Comparison of ENCODE assay signal across 17 cellular contexts in genomic region chr9:84151236-84151635, GRCh38.
DNase-seq lines count a peak whose midpoint lies in the region; ATAC-seq, FAIRE-seq and TF ChIP-seq lines count a peak whose summit lies in the region.
"Had no signal": no experiment of that assay in that cellular context is flagged by ENCODE, and none has a peak within 500 bp of the region (broad histone marks: within the 10 kb centered on the region; RNA-seq: fewer than 3 reads in every experiment).

No MANE protein-coding gene starts in this region.

- H3K9me3 Mint-ChIP-seq in GM23338 (no peaks in the 10 kb centered on the region), endodermal cell (no peaks in the 10 kb centered on the region), neural progenitor cell (no peaks in the 10 kb centered on the region), Caco-2 (ENCODE audit: unreplicated experiment) (no peaks in the 10 kb centered on the region)
- H3K9me3 Mint-ChIP-seq: CD4-positive, alpha-beta T cell had no signal

- WGBS in endodermal cell (ENCODE audit: insufficient coverage in 1 of 2, insufficient read length in 1 of 2), 2 experiments, result 30 to 39% methylated on average over 5 of the region's 5 CpGs
- 76% methylated on average over 5 of the region's 5 CpGs for WGBS in HepG2 (ENCODE audit: low lambda C conversion rate)

- POLR2A ChIA-PET in Caco-2 (lab: Charles Lee) (no interaction called here), A673 (lab: Charles Lee; ENCODE audit: low non-redundant PET) (no interaction called here), HepG2 (lab: Yijun Ruan, JAX) (no interaction called here)

- no peak for FAIRE-seq in HepG2 (lab: Jason Lieb, UNC)
- FAIRE-seq: G401.6, GM12891, H54, K562 had no signal

- H3K36me3 Mint-ChIP-seq in GM23338 (ENCODE audit: low read depth), result no peaks in the 10 kb centered on the region
- no peaks in the 10 kb centered on the region for H3K36me3 Mint-ChIP-seq in endodermal cell (ENCODE audit: low read depth)
- no peaks in the 10 kb centered on the region for H3K36me3 Mint-ChIP-seq in neural progenitor cell
- H3K36me3 Mint-ChIP-seq in Caco-2 (ENCODE audit: insufficient read depth, unreplicated experiment), result no peaks in the 10 kb centered on the region

- no peak overlapping the region for H3K4me3 Mint-ChIP-seq in GM23338
- no peak overlapping the region for H3K4me3 Mint-ChIP-seq in endodermal cell
- H3K4me3 Mint-ChIP-seq in neural progenitor cell, result no peak overlapping the region
- no peak overlapping the region for H3K4me3 Mint-ChIP-seq in Caco-2 (ENCODE audit: unreplicated experiment)
- H3K4me3 Mint-ChIP-seq: B cell; CD4-positive, alpha-beta T cell had no signal

- no peak for TF ChIP-seq CTCF in GM23338 (conservative IDR thresholded peaks at IDR 0.05; ENCODE audit: low read depth in 2 of 2)
- no peak for TF ChIP-seq CTCF in endodermal cell (conservative IDR thresholded peaks at IDR 0.05)
- TF ChIP-seq CTCF in neural progenitor cell (IDR thresholded peaks at IDR 0.05), result no peak
- no peak for TF ChIP-seq CTCF in Caco-2 (IDR thresholded peaks at IDR 0.05; ENCODE audit: insufficient read depth in 1 of 2, low read depth in 1 of 2, low read length in 1 of 2, severe bottlenecking in 1 of 2, unreplicated experiment in 1 of 2)
- TF ChIP-seq CTCF in A673 (conservative IDR thresholded peaks at IDR 0.05; ENCODE audit: low read depth, low read length), result no peak
- no peak for TF ChIP-seq CTCF in HepG2 (CRISPR knock-in tag; IDR thresholded peaks at IDR 0.05)

- H3K27me3 ChIP-seq in GM23338 (ENCODE audit: insufficient read depth), result peaks cover 72% of the 10 kb centered on the region
- no peaks in the 10 kb centered on the region for H3K27me3 ChIP-seq in endodermal cell (ENCODE audit: control insufficient read depth, insufficient read depth, low read length, poor library complexity, severe bottlenecking)
- peaks cover 87% of the 10 kb centered on the region for H3K27me3 ChIP-seq in neural progenitor cell
- H3K27me3 ChIP-seq in Caco-2 (replicated peaks; ENCODE audit: control insufficient read depth, insufficient read depth, low read length), result no peaks in the 10 kb centered on the region
- no peaks in the 10 kb centered on the region for H3K27me3 ChIP-seq in A673 (replicated peaks; ENCODE audit: insufficient read depth, low read depth, low read length, poor library complexity)
- H3K27me3 ChIP-seq in HepG2 (ENCODE audit: control insufficient read depth in 1 of 2, insufficient read depth in 2 of 2, low read length in 2 of 2), result no peaks in the 10 kb centered on the region; a peak in 1 of 5 replicates

- no peak overlapping the region for H2AFZ ChIP-seq in GM23338
- no peak overlapping the region for H2AFZ ChIP-seq in neural progenitor cell (replicated peaks)
- no peak overlapping the region for H2AFZ ChIP-seq in HepG2 (ENCODE audit: low read length)

- no TSS peak for BruUV-seq in Caco-2 (replicated peaks; lab: Mats Ljungman, UMichigan)
- BruUV-seq in A673 (replicated peaks; lab: Mats Ljungman, UMichigan), result no TSS peak
- BruUV-seq in HepG2 (replicated peaks; lab: Mats Ljungman, UMichigan), result no TSS peak

- no peaks in the 10 kb centered on the region for H3K9me2 ChIP-seq in GM23338 (ENCODE audit: insufficient read depth)

- H3K27ac Mint-ChIP-seq in GM23338 (no peak overlapping the region), endodermal cell (no peak overlapping the region), neural progenitor cell (no peak overlapping the region), Caco-2 (ENCODE audit: unreplicated experiment) (no peak overlapping the region)
- H3K27ac Mint-ChIP-seq: B cell; CD4-positive, alpha-beta T cell had no signal

- DNase-seq in GM23338 (ENCODE audit: low spot score), result peak; percentile 82
- peak; percentile 64 for DNase-seq in NCI-H146 treated with DMSO at 0.1 percent for 48 hours (lab: John Stamatoyannopoulos, UW; ENCODE audit: unreplicated experiment)
- DNase-seq in endodermal cell, result peak; percentile 68
- DNase-seq in neural progenitor cell (ENCODE audit: low spot score), result peak; percentile 53
- no peak for DNase-seq in Caco-2
- no peak for DNase-seq in A673 (ENCODE audit: low spot score)
- DNase-seq in HepG2 (ENCODE audit: low spot score), result no peak
- DNase-seq: C1 segment of cervical spinal cord; CD4-positive, alpha-beta T cell; DMS79 had no signal

- H3K4me1 ChIP-seq in GM23338 (ENCODE audit: insufficient read depth), result peaks cover 24% of the 10 kb centered on the region
- no peaks in the 10 kb centered on the region for H3K4me1 ChIP-seq in endodermal cell (ENCODE audit: control insufficient read depth, insufficient read depth, low read length)
- peaks cover 21% of the 10 kb centered on the region for H3K4me1 ChIP-seq in neural progenitor cell
- no peaks in the 10 kb centered on the region for H3K4me1 ChIP-seq in Caco-2
- H3K4me1 ChIP-seq in A673 (ENCODE audit: insufficient read depth, low read length, poor library complexity, severe bottlenecking), result no peaks in the 10 kb centered on the region
- no peaks in the 10 kb centered on the region for H3K4me1 ChIP-seq in HepG2 (ENCODE audit: insufficient read depth, low read length)

- CTCF ChIA-PET in Caco-2 (lab: Charles Lee) (interaction anchor here (0.7 kb wide), 1 partner anchor 110 kb away, joined by 3 read pairs; no protein-coding TSS in a partner anchor), A673 (lab: Charles Lee) (no interaction called here), HepG2 (lab: Yijun Ruan, JAX; ENCODE audit: low intra/inter-chr PET ratio, low total read pairs) (no interaction called here)

- H3K27me3 Mint-ChIP-seq in GM23338 (ENCODE audit: insufficient read depth, low read depth, poor library complexity) (peaks cover 24% of the 10 kb centered on the region), endodermal cell (ENCODE audit: insufficient read depth) (peaks cover 65% of the 10 kb centered on the region), neural progenitor cell (ENCODE audit: insufficient read depth, low read depth) (peaks cover 2% of the 10 kb centered on the region), Caco-2 (ENCODE audit: insufficient read depth, unreplicated experiment) (no peaks in the 10 kb centered on the region)
- H3K27me3 Mint-ChIP-seq: CD4-positive, alpha-beta T cell had no signal

- H3F3A ChIP-seq in GM23338 (replicated peaks; ENCODE audit: low read depth) (no peaks in the 10 kb centered on the region), neural progenitor cell (ENCODE audit: low read depth) (peaks cover 9% of the 10 kb centered on the region)

- ATAC-seq in GM23338 (peak; percentile 93), GM18505 (IDR thresholded peaks at IDR 0.05; ENCODE audit: unreplicated experiment) (no peak), HepG2 (no peak)
- ATAC-seq: K562 had no signal

- no peak for TF ChIP-seq RAD21 in HepG2 (CRISPR knock-in tag; IDR thresholded peaks at IDR 0.05)

- H3K9ac ChIP-seq in endodermal cell (ENCODE audit: extremely low read depth, low read length, poor library complexity, severe bottlenecking), result no peak overlapping the region
- no peak overlapping the region for H3K9ac ChIP-seq in neural progenitor cell
- no peak overlapping the region for H3K9ac ChIP-seq in HepG2 (ENCODE audit: insufficient read depth, low read depth, low read length)

- peak overlapping the region; percentile 65 for H3K4me2 ChIP-seq in GM23338
- peak overlapping the region; percentile 37 for H3K4me2 ChIP-seq in neural progenitor cell
- H3K4me2 ChIP-seq in HepG2 (ENCODE audit: low read depth, low read length), result no peak overlapping the region

- H4K20me1 ChIP-seq in GM23338 (replicated peaks; ENCODE audit: insufficient read depth) (no peaks in the 10 kb centered on the region; the same call in none of the 2 replicates), neural progenitor cell (ENCODE audit: low read depth) (no peaks in the 10 kb centered on the region), HepG2 (ENCODE audit: insufficient read depth, low read length) (no peaks in the 10 kb centered on the region)

- intact Hi-C loops in Caco-2 (cut with micrococcal nuclease; ENCODE audit: unreplicated experiment) (no loop called here), A673 (cut with micrococcal nuclease; ENCODE audit: unreplicated experiment) (no loop called here), HepG2 (cut with micrococcal nuclease; ENCODE audit: unreplicated experiment) (no loop called here)

- in situ Hi-C loops in HepG2 (cut with HindIII; ENCODE audit: extremely low pct_ligation_motif_present, low pct_unique_long_range_greater_than_20kb), result no loop called here

- no peaks in the 10 kb centered on the region for H3K79me2 ChIP-seq in GM23338 (replicated peaks; ENCODE audit: insufficient read depth)
- no peaks in the 10 kb centered on the region for H3K79me2 ChIP-seq in neural progenitor cell (ENCODE audit: low read depth)
- H3K79me2 ChIP-seq in HepG2 (ENCODE audit: insufficient read depth, low read length), result no peaks in the 10 kb centered on the region

- TF ChIP-seq POLR2A in GM18505 (IDR thresholded peaks at IDR 0.05; ENCODE audit: borderline replicate concordance, extremely low read depth, insufficient read depth, insufficient read length), result no peak
- no peak for TF ChIP-seq POLR2A in HepG2 (IDR thresholded peaks at IDR 0.05; ENCODE audit: insufficient read depth in 1 of 2, low read depth in 2 of 2, low read length in 2 of 2)

- H3K36me3 ChIP-seq in GM23338 (ENCODE audit: insufficient read depth), result no peaks in the 10 kb centered on the region
- H3K36me3 ChIP-seq in endodermal cell (ENCODE audit: control insufficient read depth, insufficient read depth, low read length), result no peaks in the 10 kb centered on the region
- no peaks in the 10 kb centered on the region for H3K36me3 ChIP-seq in neural progenitor cell
- no peaks in the 10 kb centered on the region for H3K36me3 ChIP-seq in Caco-2 (ENCODE audit: control insufficient read depth, insufficient read depth, low read length)
- no peaks in the 10 kb centered on the region for H3K36me3 ChIP-seq in A673 (ENCODE audit: insufficient read depth, low read length, poor library complexity, severe bottlenecking)
- H3K36me3 ChIP-seq in HepG2 (replicated peaks in 1 of 2; ENCODE audit: control insufficient read depth in 1 of 2, insufficient read depth in 2 of 2, low read length in 2 of 2), result no peaks in the 10 kb centered on the region

- H3K27ac ChIP-seq in GM23338 (ENCODE audit: low read depth) (no peak overlapping the region), endodermal cell (ENCODE audit: low read depth, low read length) (no peak overlapping the region), neural progenitor cell (no peak overlapping the region), A673 (ENCODE audit: low read depth, low read length, poor library complexity, severe bottlenecking) (no peak overlapping the region), HepG2 (ENCODE audit: extremely low read length, insufficient read depth, low read length) (no peak overlapping the region)
- H3K27ac ChIP-seq: HL-60 had no signal

- peaks cover 25% of the 10 kb centered on the region for H3K4me1 Mint-ChIP-seq in GM23338
- H3K4me1 Mint-ChIP-seq in endodermal cell, result peaks cover 3% of the 10 kb centered on the region
- H3K4me1 Mint-ChIP-seq in neural progenitor cell, result peaks cover 8% of the 10 kb centered on the region
- H3K4me1 Mint-ChIP-seq in Caco-2 (ENCODE audit: low read depth, unreplicated experiment), result no peaks in the 10 kb centered on the region
- H3K4me1 Mint-ChIP-seq: B cell had no signal

- TF ChIP-seq EP300 in HepG2 (IDR thresholded peaks at IDR 0.05; ENCODE audit: low read depth in 2 of 2, low read length in 2 of 2), result no peak
- no peak for TF ChIP-seq EP300 in HepG2 (CRISPR knock-in tag; IDR thresholded peaks at IDR 0.05; ENCODE audit: borderline replicate concordance)

- H3K9me3 ChIP-seq in endodermal cell (ENCODE audit: control insufficient read depth, low read length), result no peaks in the 10 kb centered on the region
- H3K9me3 ChIP-seq in neural progenitor cell (ENCODE audit: low read depth), result no peaks in the 10 kb centered on the region
- no peaks in the 10 kb centered on the region for H3K9me3 ChIP-seq in Caco-2
- no peaks in the 10 kb centered on the region for H3K9me3 ChIP-seq in A673 (ENCODE audit: low read depth, low read length, poor library complexity, severe bottlenecking)
- no peaks in the 10 kb centered on the region for H3K9me3 ChIP-seq in HepG2 (ENCODE audit: low read length)

- no peak overlapping the region for H3K4me3 ChIP-seq in GM23338
- no peak overlapping the region for H3K4me3 ChIP-seq in endodermal cell (ENCODE audit: low read length)
- H3K4me3 ChIP-seq in neural progenitor cell, result no peak overlapping the region
- H3K4me3 ChIP-seq in Caco-2 (ENCODE audit: low read depth, low read length), result no peak overlapping the region
- H3K4me3 ChIP-seq in A673 (ENCODE audit: low read depth, low read length, poor library complexity, severe bottlenecking), result no peak overlapping the region
- no peak overlapping the region for H3K4me3 ChIP-seq in HepG2 (replicated peaks in 1 of 3; ENCODE audit: insufficient read depth in 1 of 3, low read depth in 2 of 3, low read length in 3 of 3)
- H3K4me3 ChIP-seq: K562 had no signal

Comparison
In these comparisons a context has a peak if more than half of its experiments do, and no peak if none do; other contexts are left out.
1. DNase-seq: peak in GM23338 (single experiment), NCI-H146 treated with DMSO at 0.1 percent for 48 hours (single experiment), endodermal cell (single experiment) and neural progenitor cell (single experiment); none in Caco-2 (0 of 2), A673 (single experiment) and HepG2 (single experiment).